ENCODE assay signal across 26 cellular contexts in the genomic region with DNA sequence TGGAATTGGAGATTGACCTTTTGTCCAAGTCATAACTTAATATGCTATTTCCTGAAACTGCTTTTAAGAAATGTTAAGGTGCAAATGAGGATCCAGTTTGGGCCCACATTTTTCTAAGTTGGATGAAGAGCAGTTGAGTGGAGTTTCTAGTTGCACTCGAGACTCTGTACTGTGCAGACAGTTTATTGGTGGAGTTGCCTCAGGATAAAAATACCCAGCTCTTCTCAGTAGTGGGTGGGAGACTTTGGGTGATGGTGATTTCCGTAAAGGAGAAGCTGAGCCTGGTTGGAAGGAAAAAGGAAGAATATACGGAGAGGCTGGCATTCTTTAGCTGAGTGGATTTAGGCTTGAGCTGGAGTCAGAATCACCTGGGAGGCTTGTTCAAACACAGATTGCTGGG.
"Had no signal": no experiment of that assay in that cellular context is flagged by ENCODE, and none has a peak within 500 bp of the region (broad histone marks: within the 10 kb centered on the region; RNA-seq: fewer than 3 reads in every experiment).

No MANE protein-coding gene starts in this region.

- H3K27me3 ChIP-seq: neural progenitor cell, ovary, right lobe of liver, sigmoid colon, stomach, thyroid gland, tibial nerve, upper lobe of left lung, vagina had no signal

- H3K4me2 ChIP-seq: neural progenitor cell had no signal

- H3K4me1 ChIP-seq: neural progenitor cell, parathyroid adenoma, vagina had no signal

- H3K27ac ChIP-seq: neural progenitor cell, ovary, parathyroid adenoma, psoas muscle, right lobe of liver, sigmoid colon, stomach, thoracic aorta, thyroid gland, tibial nerve, upper lobe of left lung, vagina had no signal

- FAIRE-seq: small intestine, urothelium cell line had no signal

- H3K36me3 ChIP-seq: neural progenitor cell, ovary, right lobe of liver, thoracic aorta, thyroid gland, vagina had no signal

- H3K9me3 ChIP-seq: ovary, psoas muscle, right lobe of liver, sigmoid colon, stomach, thoracic aorta, thyroid gland, tibial nerve, upper lobe of left lung, vagina had no signal

- DNase-seq: naive B cell; naive thymus-derived CD8-positive, alpha-beta T cell; occipital lobe; ovary; posterior cingulate gyrus; psoas muscle; right lobe of liver; sigmoid colon; small intestine; stimulated activated CD4-positive, alpha-beta T cell treated with anti-CD3 and anti-CD28 coated beads, Interleukin-15, amount 100 ng/mL, for 24 hours; stimulated activated CD4-positive, alpha-beta T cell treated with anti-CD3 and anti-CD28 coated beads, Interleukin-2, amount 100 ng/mL, for 24 hours; stimulated activated CD4-positive, alpha-beta T cell treated with anti-CD3 and anti-CD28 coated beads, Interleukin-2, amount 100 ng/mL, for 48 hours; stimulated activated CD4-positive, alpha-beta T cell treated with anti-CD3 and anti-CD28 coated beads, Interleukin-4, amount 100 ng/mL, for 24 hours; stimulated activated naive B cell treated with anti-CD40 and anti-IgM and Interleukin-4, amounts not matched to agents 10 μg/mL and 1 μg/mL and 100 μg/mL, for 72 hours; stimulated activated naive CD4-positive, alpha-beta T cell treated with Interleukin-2 at 50 U/mL for 16 hours; stomach; thyroid gland; upper lobe of left lung had no signal

- H3K4me3 ChIP-seq: neural progenitor cell, ovary, psoas muscle, right lobe of liver, sigmoid colon, stomach, thoracic aorta, thyroid gland, tibial nerve, upper lobe of left lung, vagina had no signal

- H2AFZ ChIP-seq: neural progenitor cell, parathyroid adenoma had no signal

- H3K9ac ChIP-seq: neural progenitor cell, parathyroid adenoma had no signal

- ATAC-seq: naive thymus-derived CD8-positive, alpha-beta T cell; natural killer cell treated with Interleukin-12 subunit alpha and Interleukin-12 subunit beta and Interleukin-15 and Interleukin-18, amount 100 ng/mL, for 72 hours; stimulated activated effector memory CD8-positive, alpha-beta T cell treated with anti-CD3 and anti-CD28 coated beads, Interleukin-12 subunit alpha, Interleukin-12 subunit beta, amount 100 ng/mL, for 72 hours; stimulated activated naive B cell treated with anti-CD40 and anti-IgM and Interleukin-4, amounts not matched to agents 10 μg/mL and 1 μg/mL and 100 μg/mL, for 72 hours had no signal
